In genomic region chr18:39761273-39761672, GRCh38 we compare ENCODE assay signal across 17 cellular contexts.
DNase-seq lines count a peak whose midpoint lies in the region; ATAC-seq and TF ChIP-seq lines count a peak whose summit lies in the region.
"Had no signal": no experiment of that assay in that cellular context is flagged by ENCODE, and none has a peak within 500 bp of the region (broad histone marks: within the 10 kb centered on the region; RNA-seq: fewer than 3 reads in every experiment).

No MANE protein-coding gene starts in this region.

- no peak overlapping the region for H3K4me3 ChIP-seq in SK-N-SH (ENCODE audit: low read depth in 2 of 2, low read length in 1 of 2)
- no peak overlapping the region for H3K4me3 ChIP-seq in epithelial cell of esophagus (ENCODE audit: low read length)
- H3K4me3 ChIP-seq in fibroblast of villous mesenchyme (ENCODE audit: low read depth, low read length) = no peak overlapping the region
- H3K4me3 ChIP-seq in effector memory CD4-positive, alpha-beta T cell (ENCODE audit: insufficient read depth, low read depth, low read length, poor library complexity, severe bottlenecking) = no peak overlapping the region
- H3K4me3 ChIP-seq: A549, GM23338 had no signal

- POLR2A ChIA-PET in SK-N-SH (lab: Yijun Ruan, JAX) = no interaction called here

- TF ChIP-seq EP300 in SK-N-SH (IDR thresholded peaks at IDR 0.05; ENCODE audit: borderline replicate concordance in 1 of 2, low read depth in 1 of 2, low read length in 1 of 2) = no peak

- H3K4me2 ChIP-seq in SK-N-SH = no peak overlapping the region
- H3K4me2 ChIP-seq: A549, GM23338 had no signal

- no peaks in the 10 kb centered on the region for H4K20me1 ChIP-seq in SK-N-SH (ENCODE audit: insufficient read depth)

- no peaks in the 10 kb centered on the region for H3F3A ChIP-seq in SK-N-SH (replicated peaks; ENCODE audit: insufficient read depth)

- H2AFZ ChIP-seq in SK-N-SH (ENCODE audit: low read depth) = no peak overlapping the region
- H2AFZ ChIP-seq: GM23338 had no signal

- H3K9me2 ChIP-seq in SK-N-SH = no peaks in the 10 kb centered on the region

- no peaks in the 10 kb centered on the region for H3K4me1 ChIP-seq in SK-N-SH (ENCODE audit: control insufficient read depth in 1 of 2, insufficient read depth in 2 of 2, low read depth in 1 of 2, low read length in 1 of 2)
- no peaks in the 10 kb centered on the region for H3K4me1 ChIP-seq in effector memory CD4-positive, alpha-beta T cell (ENCODE audit: control insufficient read depth, insufficient read depth, low read length, poor library complexity, severe bottlenecking)
- H3K4me1 ChIP-seq: A549 had no signal

- CTCF ChIA-PET in SK-N-SH (lab: Yijun Ruan, JAX) = no interaction called here

- no peak for DNase-seq in SK-N-SH
- peak; percentile 80 for DNase-seq in epithelial cell of esophagus (ENCODE audit: low read depth)
- DNase-seq in fibroblast of villous mesenchyme (ENCODE audit: low read depth) = peak; percentile 3
- peak; percentile 11 for DNase-seq in renal cortical epithelial cell (ENCODE audit: low read depth)
- DNase-seq in effector memory CD4-positive, alpha-beta T cell = no peak
- no peak for DNase-seq in SIG-M5 treated with dmso at 0.1 percent for 504 hours (lab: John Stamatoyannopoulos, UW; ENCODE audit: unreplicated experiment)
- DNase-seq: AML-193; Caco-2; CD4-positive, alpha-beta T cell; HCEC 1CT had no signal

- no peaks in the 10 kb centered on the region for H3K9me3 ChIP-seq in SK-N-SH
- no peaks in the 10 kb centered on the region for H3K9me3 ChIP-seq in effector memory CD4-positive, alpha-beta T cell (ENCODE audit: control insufficient read depth, low read length)
- H3K9me3 ChIP-seq: A549, Caco-2 had no signal

- no peak overlapping the region for H3K27ac ChIP-seq in SK-N-SH (ENCODE audit: low read depth in 2 of 2, low read length in 1 of 2)
- H3K27ac ChIP-seq in effector memory CD4-positive, alpha-beta T cell (ENCODE audit: insufficient read depth, low read length, poor library complexity, severe bottlenecking) = no peak overlapping the region
- H3K27ac ChIP-seq: 22Rv1, A549, C4-2B had no signal

- no peaks in the 10 kb centered on the region for H3K27me3 ChIP-seq in SK-N-SH (ENCODE audit: insufficient read depth)
- no peaks in the 10 kb centered on the region for H3K27me3 ChIP-seq in effector memory CD4-positive, alpha-beta T cell (replicated peaks; ENCODE audit: control insufficient read depth, insufficient read depth, low read length, poor library complexity, severe bottlenecking)

- no peaks in the 10 kb centered on the region for H3K79me2 ChIP-seq in SK-N-SH (ENCODE audit: insufficient read depth)

- no peak for TF ChIP-seq CTCF in SK-N-SH (IDR thresholded peaks at IDR 0.05)
- TF ChIP-seq CTCF in epithelial cell of esophagus (IDR thresholded peaks at IDR 0.05; ENCODE audit: insufficient read depth, low read depth, low read length, missing control alignments) = no peak
- no peak for TF ChIP-seq CTCF in fibroblast of villous mesenchyme (IDR thresholded peaks at IDR 0.05; ENCODE audit: insufficient read depth, low read depth, low read length)

- H3K36me3 ChIP-seq in SK-N-SH (replicated peaks in 1 of 2; ENCODE audit: control insufficient read depth in 1 of 2, insufficient read depth in 2 of 2, low read length in 1 of 2) = no peaks in the 10 kb centered on the region
- H3K36me3 ChIP-seq in effector memory CD4-positive, alpha-beta T cell (ENCODE audit: control insufficient read depth, insufficient read depth, low read length) = no peaks in the 10 kb centered on the region

- no peak overlapping the region for H3K9ac ChIP-seq in SK-N-SH

- no peak for TF ChIP-seq RAD21 in SK-N-SH (IDR thresholded peaks at IDR 0.05; ENCODE audit: low read length)

- ATAC-seq in SK-N-SH treated with all-trans-retinoic acid at 6 μM for 48 hours (no peak), GM18519 (IDR thresholded peaks at IDR 0.05; ENCODE audit: low FRiP score, unreplicated experiment) (no peak)
- ATAC-seq: A549, GM23338, HepG2 had no signal

- WGBS in SK-N-SH (ENCODE audit: low lambda C conversion rate) = 10% methylated on average over 1 of the region's 1 CpG

TF ChIP-seq in SK-N-SH treated with all-trans-retinoic acid at 6 μM for 48 hours, 23 proteins besides CTCF, POLR2A, EP300 and RAD21:
- 0 out of 2 replicates have a peak, but pooled peaks have one; percentile 26 for TF ChIP-seq TCF4 (CRISPR knock-in tag; IDR thresholded peaks at IDR 0.05; ENCODE audit: borderline replicate concordance)
- no peak for TF ChIP-seq GLIS3 (CRISPR knock-in tag; IDR thresholded peaks at IDR 0.05)

TF ChIP-seq in SK-N-SH, 30 proteins besides CTCF, POLR2A, EP300 and RAD21:
- no peak for TF ChIP-seq SMC3 (IDR thresholded peaks at IDR 0.05; ENCODE audit: low read depth, low read length)
- TF ChIP-seq RFX5 (IDR thresholded peaks at IDR 0.05; ENCODE audit: low read length) = no peak

Comparison
In these comparisons a context has a peak if more than half of its experiments do, and no peak if none do; other contexts are left out.
1. DNase-seq: peak in epithelial cell of esophagus (single experiment), fibroblast of villous mesenchyme (single experiment) and renal cortical epithelial cell (single experiment); none in SK-N-SH (single experiment), effector memory CD4-positive, alpha-beta T cell (0 of 3) and SIG-M5 treated with dmso at 0.1 percent for 504 hours (single experiment).